9 cellular contexts compared by ENCODE assay signal in genomic region chr16:85306793-85307551, GRCh38.
DNase-seq lines count a peak whose midpoint lies in the region; ATAC-seq, FAIRE-seq and TF ChIP-seq lines count a peak whose summit lies in the region.
"Had no signal": no experiment of that assay in that cellular context is flagged by ENCODE, and none has a peak within 500 bp of the region (broad histone marks: within the 10 kb centered on the region; RNA-seq: fewer than 3 reads in every experiment).

No MANE protein-coding gene starts in this region.

- H3K27ac Mint-ChIP-seq in Caco-2 (ENCODE audit: unreplicated experiment) (peak overlapping the region; percentile 85), neural progenitor cell (peak overlapping the region; percentile 79)
- peak overlapping the region; percentile 97 for H3K27ac Mint-ChIP-seq in activated CD8-positive, alpha-beta T cell treated with anti-CD3 and anti-CD28 coated beads, Interleukin-2, amount 10 ng/mL, durations not matched to agents 7 days and 5 days

- H3K36me3 Mint-ChIP-seq in Caco-2 (ENCODE audit: insufficient read depth, unreplicated experiment) (peaks cover 14% of the 10 kb centered on the region), neural progenitor cell (no peaks in the 10 kb centered on the region)
- no peaks in the 10 kb centered on the region for H3K36me3 Mint-ChIP-seq in activated CD8-positive, alpha-beta T cell treated with anti-CD3 and anti-CD28 coated beads, Interleukin-2, amount 10 ng/mL, durations not matched to agents 7 days and 5 days (ENCODE audit: low read depth)

- no peaks in the 10 kb centered on the region for H3K9me3 ChIP-seq in Caco-2
- H3K9me3 ChIP-seq in neural progenitor cell (ENCODE audit: low read depth) = no peaks in the 10 kb centered on the region
- H3K9me3 ChIP-seq in colonic mucosa = no peaks in the 10 kb centered on the region

- no peak for ATAC-seq in activated CD8-positive, alpha-beta T cell treated with anti-CD3 and anti-CD28 coated beads, Interleukin-2, amount 10 ng/mL, durations not matched to agents 7 days and 5 days

- POLR2A ChIA-PET in Caco-2 (lab: Charles Lee) = no interaction called here
- POLR2A ChIA-PET in activated CD8-positive, alpha-beta T cell treated with anti-CD3 and anti-CD28 coated beads, Interleukin-2, amount 10 ng/mL, durations not matched to agents 7 days and 5 days (lab: Charles Lee) = interaction anchor here (1.6 kb wide), 1 partner anchor 247 kb away, joined by 4 read pairs; no protein-coding TSS in a partner anchor

- DNase-seq in Caco-2 (no peak), neural progenitor cell (ENCODE audit: low spot score) (no peak), C1 segment of cervical spinal cord (lab: John Stamatoyannopoulos, UW) (no peak), colonic mucosa (no peak), GM19239 (ENCODE audit: insufficient read length, low spot score) (no peak), ureter (ENCODE audit: low spot score) (no peak)
- no peak for DNase-seq in activated CD8-positive, alpha-beta T cell treated with anti-CD3 and anti-CD28 coated beads, Interleukin-2, amount 10 ng/mL, durations not matched to agents 7 days and 5 days
- DNase-seq: NCI-H1105 treated with DMSO at 0.1 percent for 48 hours had no signal

- H3F3A ChIP-seq in neural progenitor cell (ENCODE audit: low read depth) = peaks cover 4% of the 10 kb centered on the region

- no TSS peak for BruUV-seq in Caco-2 (replicated peaks; lab: Mats Ljungman, UMichigan)

- TF ChIP-seq CTCF in Caco-2 (IDR thresholded peaks at IDR 0.05; ENCODE audit: insufficient read depth in 1 of 2, low read depth in 1 of 2, low read length in 1 of 2, severe bottlenecking in 1 of 2, unreplicated experiment in 1 of 2) (no peak), neural progenitor cell (IDR thresholded peaks at IDR 0.05) (no peak), colonic mucosa (IDR thresholded peaks at IDR 0.05) (no peak)

- H3K36me3 ChIP-seq in ACC112 (ENCODE audit: insufficient read depth, low read length) (no peaks in the 10 kb centered on the region), Caco-2 (ENCODE audit: control insufficient read depth, insufficient read depth, low read length) (no peaks in the 10 kb centered on the region), neural progenitor cell (no peaks in the 10 kb centered on the region), colonic mucosa (no peaks in the 10 kb centered on the region)

- H3K79me2 ChIP-seq in ACC112 (ENCODE audit: control insufficient read depth, insufficient read depth, low read length, unreplicated experiment) (no peaks in the 10 kb centered on the region), neural progenitor cell (ENCODE audit: low read depth) (no peaks in the 10 kb centered on the region)

- H4K20me1 ChIP-seq in neural progenitor cell (ENCODE audit: low read depth) = peaks cover 29% of the 10 kb centered on the region

- H3K9me3 Mint-ChIP-seq in Caco-2 (ENCODE audit: unreplicated experiment) = no peaks in the 10 kb centered on the region
- no peaks in the 10 kb centered on the region for H3K9me3 Mint-ChIP-seq in activated CD8-positive, alpha-beta T cell treated with anti-CD3 and anti-CD28 coated beads, Interleukin-2, amount 10 ng/mL, durations not matched to agents 7 days and 5 days (ENCODE audit: insufficient read depth)
- no peaks in the 10 kb centered on the region for H3K9me3 Mint-ChIP-seq in neural progenitor cell

- H3K4me1 ChIP-seq in ACC112 (ENCODE audit: control insufficient read depth, insufficient read depth, low read length, unreplicated experiment) = peaks cover 15% of the 10 kb centered on the region
- peaks cover 37% of the 10 kb centered on the region for H3K4me1 ChIP-seq in Caco-2
- H3K4me1 ChIP-seq in neural progenitor cell = peaks cover 36% of the 10 kb centered on the region
- H3K4me1 ChIP-seq in colonic mucosa = peaks cover 12% of the 10 kb centered on the region

- H3K4me1 Mint-ChIP-seq in Caco-2 (ENCODE audit: low read depth, unreplicated experiment) (peaks cover 8% of the 10 kb centered on the region), neural progenitor cell (peaks cover 64% of the 10 kb centered on the region)
- H3K4me1 Mint-ChIP-seq in activated CD8-positive, alpha-beta T cell treated with anti-CD3 and anti-CD28 coated beads, Interleukin-2, amount 10 ng/mL, durations not matched to agents 7 days and 5 days (ENCODE audit: low read depth) = peaks cover 81% of the 10 kb centered on the region

- H3K27me3 Mint-ChIP-seq in Caco-2 (ENCODE audit: insufficient read depth, unreplicated experiment) (no peaks in the 10 kb centered on the region), neural progenitor cell (ENCODE audit: insufficient read depth, low read depth) (peaks cover 30% of the 10 kb centered on the region)
- H3K27me3 Mint-ChIP-seq in activated CD8-positive, alpha-beta T cell treated with anti-CD3 and anti-CD28 coated beads, Interleukin-2, amount 10 ng/mL, durations not matched to agents 7 days and 5 days (ENCODE audit: low read depth) = no peaks in the 10 kb centered on the region

- H3K27me3 ChIP-seq in ACC112 (ENCODE audit: insufficient read depth, low read length) (no peaks in the 10 kb centered on the region), Caco-2 (replicated peaks; ENCODE audit: control insufficient read depth, insufficient read depth, low read length) (no peaks in the 10 kb centered on the region), neural progenitor cell (peaks cover 33% of the 10 kb centered on the region), colonic mucosa (no peaks in the 10 kb centered on the region)

- H3K4me3 Mint-ChIP-seq in Caco-2 (ENCODE audit: unreplicated experiment) = peak overlapping the region; percentile 8
- H3K4me3 Mint-ChIP-seq in activated CD8-positive, alpha-beta T cell treated with anti-CD3 and anti-CD28 coated beads, Interleukin-2, amount 10 ng/mL, durations not matched to agents 7 days and 5 days = no peak overlapping the region
- H3K4me3 Mint-ChIP-seq in neural progenitor cell = no peak overlapping the region

- H2AFZ ChIP-seq in ACC112 (ENCODE audit: low read length, unreplicated experiment) (no peak overlapping the region), neural progenitor cell (replicated peaks) (no peak overlapping the region)

- H3K27ac ChIP-seq in ACC112 (ENCODE audit: low read depth, low read length) = 0 out of 2 replicates have a peak overlapping the region, but pooled peaks have one; percentile 22
- H3K27ac ChIP-seq in neural progenitor cell = no peak overlapping the region
- no peak overlapping the region for H3K27ac ChIP-seq in colonic mucosa

- H3K4me3 ChIP-seq in ACC112 (ENCODE audit: low read depth, low read length) (no peak overlapping the region), Caco-2 (ENCODE audit: low read depth, low read length) (no peak overlapping the region), neural progenitor cell (no peak overlapping the region), colonic mucosa (no peak overlapping the region)

- intact Hi-C loops in Caco-2 (cut with micrococcal nuclease; ENCODE audit: unreplicated experiment) = loop anchor here (5.0 kb wide), 1 partner anchor 305 kb away; the partner anchor contains the start of gene GSE1
- intact Hi-C loops in colonic mucosa (cut with DNase I) = no loop called here

- no peak overlapping the region for H3K4me2 ChIP-seq in neural progenitor cell

- no peak overlapping the region for H3K9ac ChIP-seq in neural progenitor cell
- H3K9ac ChIP-seq in colonic mucosa (ENCODE audit: low read depth in 2 of 2, low read length in 2 of 2) = no peak overlapping the region

- CTCF ChIA-PET in Caco-2 (lab: Charles Lee) = interaction anchor here (1.1 to 2.5 kb wide), 6 partner anchors 9 to 192 kb away, joined by 5 to 11 read pairs (median 8); no protein-coding TSS in a partner anchor
- CTCF ChIA-PET in activated CD8-positive, alpha-beta T cell treated with anti-CD3 and anti-CD28 coated beads, Interleukin-2, amount 10 ng/mL, durations not matched to agents 7 days and 5 days (lab: Charles Lee) = interaction anchor here (0.8 to 4.8 kb wide), 11 partner anchors 9 to 309 kb away, joined by 3 to 31 read pairs (median 4); no protein-coding TSS in a partner anchor

- FAIRE-seq in GM19239 (lab: Jason Lieb, UNC) = no peak
